Comparison of ENCODE assay signal across 31 cellular contexts in genomic region chr4:145014365-145014764, GRCh38.
A peak's percentile ranks its signal among the peaks of the same experiment; 100 is the strongest.
DNase-seq lines count a peak whose midpoint lies in the region; ATAC-seq, FAIRE-seq and TF ChIP-seq lines count a peak whose summit lies in the region.
"Had no signal": no experiment of that assay in that cellular context is flagged by ENCODE, and none has a peak within 500 bp of the region (broad histone marks: within the 10 kb centered on the region; RNA-seq: fewer than 3 reads in every experiment).

No MANE protein-coding gene starts in this region.

- H3K9me3 ChIP-seq in OCI-LY7 (ENCODE audit: low read length) (no peaks in the 10 kb centered on the region), H1 (ENCODE audit: insufficient read depth in 2 of 2, low read depth in 1 of 2, low read length in 1 of 2) (no peaks in the 10 kb centered on the region)
- H3K9me3 ChIP-seq: gastroesophageal sphincter, pancreas, SJCRH30, upper lobe of left lung had no signal

- H3K4me2 ChIP-seq in OCI-LY7 (ENCODE audit: low read length), result no peak overlapping the region
- H3K4me2 ChIP-seq in H1 (ENCODE audit: insufficient read depth in 1 of 2, low read depth in 2 of 2, low read length in 2 of 2), result no peak overlapping the region
- H3K4me2 ChIP-seq: hepatocyte, KMS-11 had no signal

- intact Hi-C loops in OCI-LY7 (cut with micrococcal nuclease; ENCODE audit: unreplicated experiment), result no loop called here
- intact Hi-C loops in activated CD8-positive, alpha-beta T cell treated with anti-CD3 and anti-CD28 coated beads for 36 hours (cut with micrococcal nuclease), result no loop called here

- H3K56ac ChIP-seq in H1 (replicated peaks; ENCODE audit: insufficient read length, low read depth, low read length), result no peak overlapping the region

- CTCF ChIA-PET in OCI-LY7 (lab: Charles Lee; ENCODE audit: unreplicated experiment) (no interaction called here), H1 (lab: Charles Lee; ENCODE audit: partially characterized antibody) (interaction anchor here (0.6 to 1.8 kb wide), 15 partner anchors 9 to 215 kb away, joined by 3 to 6 read pairs (median 3); no protein-coding TSS in a partner anchor)
- CTCF ChIA-PET in activated CD8-positive, alpha-beta T cell treated with anti-CD3 and anti-CD28 coated beads for 36 hours (lab: Charles Lee), result no interaction called here

- H3K79me2 ChIP-seq in OCI-LY7 (ENCODE audit: insufficient read depth, low read depth, low read length), result peaks cover 4% of the 10 kb centered on the region; the same call in 1 of the 2 replicates
- H3K79me2 ChIP-seq in H1 (ENCODE audit: control insufficient read depth in 1 of 2, insufficient read depth in 2 of 2, low read length in 2 of 2), result peaks cover 0 to 6% of the 10 kb centered on the region in 2 experiments; a peak in 1 of 4 replicates

- H2BK12ac ChIP-seq in H1 (ENCODE audit: low read depth, low read length), result no peak overlapping the region

- no peak overlapping the region for H3K4ac ChIP-seq in H1 (replicated peaks; ENCODE audit: insufficient read length, low read depth, low read length)

- H3K36me3 ChIP-seq in OCI-LY7 (ENCODE audit: insufficient read depth, low read length), result no peaks in the 10 kb centered on the region
- no peaks in the 10 kb centered on the region for H3K36me3 ChIP-seq in H1 (ENCODE audit: control insufficient read depth in 2 of 4, insufficient read depth in 4 of 4, low read length in 3 of 4)
- H3K36me3 ChIP-seq: gastroesophageal sphincter, pancreas, SJCRH30, upper lobe of left lung had no signal

- no peak overlapping the region for H2BK15ac ChIP-seq in H1 (ENCODE audit: low read length)

- H3K4me3 Mint-ChIP-seq in activated CD8-positive, alpha-beta T cell treated with anti-CD3 and anti-CD28 coated beads for 36 hours, result no peak overlapping the region
- H3K4me3 Mint-ChIP-seq: activated CD4-positive, alpha-beta T cell treated with anti-CD3 and anti-CD28 coated beads, Interleukin-2, amount 10 ng/mL, durations not matched to agents 7 days and 5 days; activated T-cell treated with anti-CD3 and anti-CD28 coated beads, Interleukin-2, amount 50 U/mL, for 4 hours; CD4-positive, alpha-beta memory T cell; nephron; stimulated activated memory B cell treated with anti-CD40 and anti-IgM and Interleukin-4, amounts not matched to agents 10 μg/mL and 1 μg/mL and 100 μg/mL, for 72 hours had no signal

- TF ChIP-seq POLR2A in H1 (IDR thresholded peaks at IDR 0.05; ENCODE audit: control extremely low read depth in 1 of 2, low read depth in 2 of 2, low read length in 2 of 2), result no peak

- TF ChIP-seq RAD21 in H1 (IDR thresholded peaks at IDR 0.05 in 1 of 2, conservative IDR thresholded peaks at IDR 0.05 in 1 of 2; ENCODE audit: low read depth in 2 of 2, low read length in 2 of 2), result peak in 1 of 2 experiments; percentile 21; a peak in 2 of 4 replicates

- DNase-seq in NCI-H82 (lab: John Stamatoyannopoulos, UW) (peak; percentile 3), NCI-H82 treated with DMSO at 0.1 percent for 48 hours (lab: John Stamatoyannopoulos, UW; ENCODE audit: unreplicated experiment) (no peak), OCI-LY7 (ENCODE audit: low spot score) (no peak), H1 (ENCODE audit: low read depth in 1 of 2, low spot score in 2 of 2) (peak in 1 of 2 experiments; percentile 54), LoVo (ENCODE audit: low spot score) (no peak), G401 (ENCODE audit: low spot score) (no peak)
- DNase-seq in activated CD8-positive, alpha-beta T cell treated with anti-CD3 and anti-CD28 coated beads for 36 hours, result no peak
- DNase-seq: activated CD4-positive, alpha-beta T cell treated with anti-CD3 and anti-CD28 coated beads, Interleukin-2, amount 10 ng/mL, durations not matched to agents 7 days and 5 days; activated gamma-delta T cell treated with Interleukin-2 at 50 U/mL for 16 hours; activated T-cell treated with anti-CD3 and anti-CD28 coated beads, Interleukin-2, amount 50 U/mL, for 4 hours; CD4-positive, alpha-beta memory T cell; left colon; NCI-H1417; NCI-H2029 treated with DMSO at 0.1 percent for 48 hours; NCI-H2227 treated with DMSO at 0.1 percent for 48 hours; NCI-H526 treated with DMSO at 0.1 percent for 48 hours; pancreas; substantia nigra; SW 1271; T1000; upper lobe of left lung had no signal

- no peak overlapping the region for H3K18ac ChIP-seq in H1 (ENCODE audit: extremely low read depth, low read length)

- H2BK120ac ChIP-seq in H1 (replicated peaks; ENCODE audit: low read depth, low read length), result no peak overlapping the region

- no peaks in the 10 kb centered on the region for H3K27me3 Mint-ChIP-seq in activated CD8-positive, alpha-beta T cell treated with anti-CD3 and anti-CD28 coated beads for 36 hours
- H3K27me3 Mint-ChIP-seq: activated CD4-positive, alpha-beta T cell treated with anti-CD3 and anti-CD28 coated beads, Interleukin-2, amount 10 ng/mL, durations not matched to agents 7 days and 5 days; CD4-positive, alpha-beta memory T cell; stimulated activated memory B cell treated with anti-CD40 and anti-IgM and Interleukin-4, amounts not matched to agents 10 μg/mL and 1 μg/mL and 100 μg/mL, for 72 hours had no signal

- H4K8ac ChIP-seq in H1 (ENCODE audit: extremely low read depth, insufficient read depth, low read length), result peak overlapping the region; percentile 79; the same call in 1 of the 2 replicates

- no peak overlapping the region for H4K5ac ChIP-seq in H1 (ENCODE audit: insufficient read length, low read depth, low read length)

- H3K79me1 ChIP-seq in H1 (ENCODE audit: low read depth, low read length), result no peaks in the 10 kb centered on the region

- TF ChIP-seq CTCF in OCI-LY7 (conservative IDR thresholded peaks at IDR 0.05; ENCODE audit: low read length), result 0 out of 2 replicates have a peak, but pooled peaks have one; percentile 34
- peak in 2 of 3 experiments; percentile 26 to 29; a peak in 3 of 4 replicates for TF ChIP-seq CTCF in H1 (IDR thresholded peaks at IDR 0.05; ENCODE audit: control extremely low read depth in 1 of 3, insufficient read depth in 1 of 3, low read depth in 1 of 3, low read length in 3 of 3)
- no peak for TF ChIP-seq CTCF in activated CD8-positive, alpha-beta T cell treated with anti-CD3 and anti-CD28 coated beads for 36 hours (IDR thresholded peaks at IDR 0.05)

- peaks cover 3% of the 10 kb centered on the region for H3K4me1 ChIP-seq in OCI-LY7 (ENCODE audit: insufficient read depth, low read length, poor library complexity, severe bottlenecking)
- H3K4me1 ChIP-seq in H1 (replicated peaks in 1 of 4; ENCODE audit: control insufficient read depth in 3 of 4, insufficient read depth in 4 of 4, low read length in 3 of 4), result peaks cover 0 to 5% (median 0%) of the 10 kb centered on the region in 4 experiments; a peak in 3 of 7 replicates
- H3K4me1 ChIP-seq: pancreas, SJCRH30 had no signal

- POLR2A ChIA-PET in OCI-LY7 (lab: Charles Lee) (interaction anchor here (0.6 to 0.7 kb wide), 3 partner anchors 12 to 684 kb away, joined by 3 read pairs; no protein-coding TSS in a partner anchor), H1 (lab: Charles Lee; ENCODE audit: partially characterized antibody) (interaction anchor here (1.6 kb wide), 1 partner anchor 205 kb away, joined by 3 read pairs; no protein-coding TSS in a partner anchor)
- POLR2A ChIA-PET in activated CD8-positive, alpha-beta T cell treated with anti-CD3 and anti-CD28 coated beads for 36 hours (lab: Charles Lee), result no interaction called here

- H2BK5ac ChIP-seq in H1 (ENCODE audit: low read depth, low read length), result no peak overlapping the region

- H2AK5ac ChIP-seq in H1 (ENCODE audit: low read depth, low read length), result no peak overlapping the region

- H3K9me3 Mint-ChIP-seq in activated CD8-positive, alpha-beta T cell treated with anti-CD3 and anti-CD28 coated beads for 36 hours, result peaks cover 13% of the 10 kb centered on the region
- H3K9me3 Mint-ChIP-seq: stimulated activated memory B cell treated with anti-CD40 and anti-IgM and Interleukin-4, amounts not matched to agents 10 μg/mL and 1 μg/mL and 100 μg/mL, for 72 hours had no signal

- H3K23me2 ChIP-seq in H1 (ENCODE audit: low read depth, low read length), result no peaks in the 10 kb centered on the region

- in situ Hi-C loops in G401 (cut with HindIII; ENCODE audit: low sequenced_read_pairs), result no loop called here

- H3K4me3 ChIP-seq in OCI-LY7 (ENCODE audit: low read depth, low read length, poor library complexity, severe bottlenecking) (no peak overlapping the region), H1 (ENCODE audit: extremely low read depth in 1 of 4, insufficient read depth in 2 of 4, low read depth in 3 of 4, low read length in 4 of 4) (no peak overlapping the region)
- H3K4me3 ChIP-seq: gastroesophageal sphincter, hepatocyte, pancreas, SJCRH30, upper lobe of left lung had no signal

- H2AFZ ChIP-seq in OCI-LY7 (ENCODE audit: low read length) (no peak overlapping the region), H1 (ENCODE audit: low read length) (no peak overlapping the region)
- H2AFZ ChIP-seq: hepatocyte had no signal

- no peaks in the 10 kb centered on the region for H3K9me2 ChIP-seq in OCI-LY7 (ENCODE audit: insufficient read depth, low read length)

- H3K27ac ChIP-seq in OCI-LY7 (ENCODE audit: low read depth, low read length, poor library complexity, severe bottlenecking), result no peak overlapping the region
- H3K27ac ChIP-seq in H1 (ENCODE audit: low read depth, low read length), result no peak overlapping the region
- H3K27ac ChIP-seq: hepatocyte, HL-60, KMS-11, pancreas, SJCRH30, upper lobe of left lung had no signal

- no peak overlapping the region for H4K91ac ChIP-seq in H1 (replicated peaks; ENCODE audit: insufficient read length, low read length)

- no peak for ATAC-seq in activated CD8-positive, alpha-beta T cell treated with anti-CD3 and anti-CD28 coated beads for 36 hours
- ATAC-seq in HG02840 (IDR thresholded peaks at IDR 0.05; ENCODE audit: low FRiP score, unreplicated experiment), result no peak
- ATAC-seq: activated T-cell treated with anti-CD3 and anti-CD28 coated beads, Interleukin-2, amount 50 U/mL, for 4 hours; gastroesophageal sphincter; left colon; pancreas; stimulated activated memory B cell treated with anti-CD40 and anti-IgM and Interleukin-4, amounts not matched to agents 10 μg/mL and 1 μg/mL and 100 μg/mL, for 72 hours had no signal

- H3K9ac ChIP-seq in H1 (replicated peaks in 1 of 4; ENCODE audit: extremely low read depth in 1 of 4, low read depth in 3 of 4, low read length in 3 of 4), result no peak overlapping the region
- H3K9ac ChIP-seq: KMS-11 had no signal

- no TSS peak for BruUV-seq in OCI-LY7 (replicated peaks; lab: Mats Ljungman, UMichigan)

- no peak for TF ChIP-seq EP300 in H1 (IDR thresholded peaks at IDR 0.05; ENCODE audit: borderline replicate concordance in 1 of 2, low read depth in 2 of 2, low read length in 2 of 2)

- H2BK20ac ChIP-seq in H1 (ENCODE audit: low read length), result no peak overlapping the region

- no peak for FAIRE-seq in H1 (lab: Jason Lieb, UNC)
- FAIRE-seq: D721Med, H54, pancreas had no signal

- no peaks in the 10 kb centered on the region for H3K27me3 ChIP-seq in H1 (replicated peaks in 1 of 4; ENCODE audit: control insufficient read depth in 3 of 4, extremely low read depth in 1 of 4, insufficient read depth in 3 of 4, low read length in 3 of 4)
- H3K27me3 ChIP-seq: gastroesophageal sphincter, hepatocyte, pancreas, SJCRH30, upper lobe of left lung had no signal

- 92% methylated on average over 4 of the region's 4 CpGs; no CpG with 5 or more reads in 1 of the 2 experiments for WGBS in H1 (ENCODE audit: extremely low coverage in 1 of 2, insufficient coverage in 1 of 2, insufficient read length in 1 of 2, insufficient replicate concordance in 2 of 2, low coverage in 1 of 2, low lambda C conversion rate in 2 of 2, missing lambda C conversion rate in 1 of 2), 2 experiments

- H3K27ac Mint-ChIP-seq in activated CD8-positive, alpha-beta T cell treated with anti-CD3 and anti-CD28 coated beads for 36 hours, result no peak overlapping the region
- H3K27ac Mint-ChIP-seq: activated CD4-positive, alpha-beta T cell treated with anti-CD3 and anti-CD28 coated beads, Interleukin-2, amount 10 ng/mL, durations not matched to agents 7 days and 5 days; nephron had no signal

- peaks cover 46% of the 10 kb centered on the region for H3K36me3 Mint-ChIP-seq in activated CD8-positive, alpha-beta T cell treated with anti-CD3 and anti-CD28 coated beads for 36 hours (ENCODE audit: low read depth)

- no peaks in the 10 kb centered on the region for H4K20me1 ChIP-seq in OCI-LY7 (ENCODE audit: insufficient read depth, low read length)
- H4K20me1 ChIP-seq in H1 (replicated peaks in 1 of 2; ENCODE audit: control insufficient read depth in 1 of 2, insufficient read depth in 2 of 2, low read length in 2 of 2), result no peaks in the 10 kb centered on the region

- no peak overlapping the region for H3K14ac ChIP-seq in H1 (ENCODE audit: insufficient read length)

- no peak overlapping the region for H3K23ac ChIP-seq in H1 (ENCODE audit: insufficient read length)

- H3K4me1 Mint-ChIP-seq in activated CD8-positive, alpha-beta T cell treated with anti-CD3 and anti-CD28 coated beads for 36 hours (ENCODE audit: low read depth), result peaks cover 24% of the 10 kb centered on the region
- H3K4me1 Mint-ChIP-seq: nephron had no signal
